In the genomic region with DNA sequence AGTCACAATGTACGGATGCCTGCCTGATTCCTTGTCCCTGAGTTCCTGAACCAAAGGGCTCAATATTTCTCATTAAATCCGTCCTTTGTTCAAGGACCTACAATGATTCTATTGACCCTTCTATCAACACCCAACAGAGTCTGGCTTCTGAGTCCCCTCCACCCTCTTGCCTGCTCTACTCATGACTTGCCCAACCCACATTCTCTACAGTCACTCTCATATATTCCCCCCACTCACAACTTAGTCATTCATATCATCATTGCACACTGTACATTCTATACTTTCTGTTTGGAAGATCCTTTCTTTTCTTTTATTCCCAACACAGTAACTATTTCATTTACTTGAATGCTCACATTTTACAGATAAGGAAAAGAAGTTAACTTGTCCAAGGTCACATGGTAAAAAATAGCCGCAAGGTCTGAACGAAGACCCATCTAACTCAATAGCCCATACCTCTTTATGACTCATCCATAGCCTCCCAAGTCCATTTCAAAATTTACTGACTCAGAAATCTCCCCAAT, we compare ENCODE assay signal across 9 cellular contexts. TPM values are rescaled to one million over a fixed set of nuclear protein-coding genes. Genes with fewer than 3 reads are reported as not detected.
DNase-seq lines count a peak whose midpoint lies in the region; ATAC-seq, FAIRE-seq and TF ChIP-seq lines count a peak whose summit lies in the region.
"Had no signal": no experiment of that assay in that cellular context is flagged by ENCODE, and none has a peak within 500 bp of the region (broad histone marks: within the 10 kb centered on the region; RNA-seq: fewer than 3 reads in every experiment).

No MANE protein-coding gene starts in this region.

- TF ChIP-seq POLR2A in K562 (conservative IDR thresholded peaks at IDR 0.05): no peak

- no peaks in the 10 kb centered on the region for H3K9me1 ChIP-seq in K562 (ENCODE audit: control insufficient read depth, insufficient read depth, low read length)

- H3K4me3 ChIP-seq in K562: no peak overlapping the region
- H3K4me3 ChIP-seq: colonic mucosa had no signal

- H3K9ac ChIP-seq in K562 (ENCODE audit: insufficient read depth in 1 of 2, low read depth in 2 of 2, low read length in 2 of 2): no peak overlapping the region

- no peak for FAIRE-seq in K562 (lab: Jason Lieb, UNC)

- H3K27me3 ChIP-seq in K562 (ENCODE audit: control insufficient read depth in 2 of 2, insufficient read depth in 2 of 2, low read length in 2 of 2): no peaks in the 10 kb centered on the region
- H3K27me3 ChIP-seq: colonic mucosa had no signal

- POLR2A ChIA-PET in K562 (lab: Yijun Ruan, JAX): interaction anchor here (0.7 to 6.1 kb wide), 3 partner anchors 9 to 121 kb away, joined by 3 to 63 read pairs (median 4); a partner anchor contains a TSS

- in situ Hi-C loops in K562 (cut with MboI): no loop called here

- peaks cover 5 to 37% of the 10 kb centered on the region in 2 experiments; a peak in 4 of 5 replicates for H3K4me1 ChIP-seq in K562 (replicated peaks in 1 of 2; ENCODE audit: control insufficient read depth in 2 of 2, insufficient read depth in 2 of 2, low read length in 2 of 2)
- H3K4me1 ChIP-seq: colonic mucosa had no signal

- no peak for TF ChIP-seq RAD21 in K562 (CRISPR knock-in tag; conservative IDR thresholded peaks at IDR 0.05 in 1 of 2, IDR thresholded peaks at IDR 0.05 in 1 of 2)

- peak; percentile 8 to 43 for DNase-seq in stimulated activated CD4-positive, alpha-beta T cell treated with anti-CD3 and anti-CD28 coated beads, Interleukin-2, amount 100 ng/mL, for 24 hours
- no peak for DNase-seq in stimulated activated CD4-positive, alpha-beta T cell treated with anti-CD3 and anti-CD28 coated beads, Interleukin-4, amount 100 ng/mL, for 1 hour
- DNase-seq in K562 (ENCODE audit: extremely low read depth in 1 of 4, low spot score in 3 of 4) (peak; percentile 19 to 51 (median 28)), medulla oblongata (ENCODE audit: extremely low spot score) (peak; percentile 77), type B pancreatic cell (ENCODE audit: extremely low spot score, unreplicated experiment) (no peak), mesenteric fat pad (ENCODE audit: low spot score) (no peak), GDM1 (lab: John Stamatoyannopoulos, UW) (no peak)
- DNase-seq: colonic mucosa had no signal

- peaks cover 33% of the 10 kb centered on the region for H3K36me3 Mint-ChIP-seq in type B pancreatic cell

- H3K9me3 ChIP-seq in K562 (replicated peaks; ENCODE audit: control insufficient read depth, insufficient read depth, low read depth, low read length): no peaks in the 10 kb centered on the region
- H3K9me3 ChIP-seq: colonic mucosa had no signal

- H3K27me3 Mint-ChIP-seq in type B pancreatic cell: no peaks in the 10 kb centered on the region

- ATAC-seq in K562 (0 out of 3 replicates have a peak, but pooled peaks have one; percentile 9), GM18867 (IDR thresholded peaks at IDR 0.05; ENCODE audit: unreplicated experiment) (no peak)

- H2AFZ ChIP-seq in K562 (ENCODE audit: low read depth, low read length): no peak overlapping the region

- H3K4me3 Mint-ChIP-seq in type B pancreatic cell: peak overlapping the region; percentile 46

- peak overlapping the region; percentile 40 for H3K27ac Mint-ChIP-seq in type B pancreatic cell

- H3K36me3 ChIP-seq in K562 (ENCODE audit: control insufficient read depth, insufficient read depth, low read length): peaks cover 31% of the 10 kb centered on the region; the same call in 2 of the 3 replicates
- H3K36me3 ChIP-seq: colonic mucosa had no signal

- peaks cover 36% of the 10 kb centered on the region for H3K4me1 Mint-ChIP-seq in type B pancreatic cell (ENCODE audit: unreplicated experiment)

- CTCF ChIA-PET in K562 (lab: Yijun Ruan, JAX; ENCODE audit: low intra/inter-chr PET ratio): no interaction called here

- H3K9me3 Mint-ChIP-seq in type B pancreatic cell: no peaks in the 10 kb centered on the region

- H3K27ac ChIP-seq in K562 (ENCODE audit: extremely low read depth, low read depth, low read length): peak overlapping the region; percentile 5; the same call in 1 of the 3 replicates
- H3K27ac ChIP-seq: colonic mucosa had no signal

- H4K20me1 ChIP-seq in K562 (replicated peaks; ENCODE audit: control insufficient read depth, insufficient read depth, low read length): peaks cover 4% of the 10 kb centered on the region; the same call in 1 of the 2 replicates

- TF ChIP-seq CTCF in K562 (IDR thresholded peaks at IDR 0.05 in 2 of 3, conservative IDR thresholded peaks at IDR 0.05 in 1 of 3; ENCODE audit: insufficient read depth in 2 of 3, low read depth in 1 of 3, low read length in 3 of 3): no peak
- no peak for TF ChIP-seq CTCF in type B pancreatic cell (conservative IDR thresholded peaks at IDR 0.05)

- peaks cover 57% of the 10 kb centered on the region for H3K79me2 ChIP-seq in K562 (ENCODE audit: control insufficient read depth, insufficient read depth, low read length)

- H3K4me2 ChIP-seq in K562 (ENCODE audit: insufficient read depth, low read length): peak overlapping the region; percentile 22; the same call in 1 of the 2 replicates

- 45% methylated on average over 4 of the region's 4 CpGs for WGBS in K562 (ENCODE audit: insufficient coverage, low coverage, missing lambda C conversion rate)

- no TSS peak for BruUV-seq in K562 (replicated peaks; lab: Mats Ljungman, UMichigan)

- intact Hi-C loops in K562 (cut with micrococcal nuclease): loop anchor here (5.0 kb wide), 1 partner anchor 45 kb away; no protein-coding TSS in a partner anchor

- TF ChIP-seq EP300 in K562 (IDR thresholded peaks at IDR 0.05; ENCODE audit: low read length): no peak

TF ChIP-seq in K562, 482 proteins besides CTCF, POLR2A, EP300 and RAD21 (continues in another document):
- peak; percentile 14; the same call in 1 of the 2 replicates for TF ChIP-seq NCOR1 (IDR thresholded peaks at IDR 0.05)
- peak; percentile 29 for TF ChIP-seq EGR1 (conservative IDR thresholded peaks at IDR 0.05)
- TF ChIP-seq ARID1B (IDR thresholded peaks at IDR 0.05): peak; percentile 54
- TF ChIP-seq ZNF764 (CRISPR knock-in tag; IDR thresholded peaks at IDR 0.05; ENCODE audit: low read depth): no peak
- TF ChIP-seq, protein P1, sequence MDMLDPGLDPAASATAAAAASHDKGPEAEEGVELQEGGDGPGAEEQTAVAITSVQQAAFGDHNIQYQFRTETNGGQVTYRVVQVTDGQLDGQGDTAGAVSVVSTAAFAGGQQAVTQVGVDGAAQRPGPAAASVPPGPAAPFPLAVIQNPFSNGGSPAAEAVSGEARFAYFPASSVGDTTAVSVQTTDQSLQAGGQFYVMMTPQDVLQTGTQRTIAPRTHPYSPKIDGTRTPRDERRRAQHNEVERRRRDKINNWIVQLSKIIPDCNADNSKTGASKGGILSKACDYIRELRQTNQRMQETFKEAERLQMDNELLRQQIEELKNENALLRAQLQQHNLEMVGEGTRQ (CRISPR knock-in tag; IDR thresholded peaks at IDR 0.05): no peak
- TF ChIP-seq, protein P2, sequence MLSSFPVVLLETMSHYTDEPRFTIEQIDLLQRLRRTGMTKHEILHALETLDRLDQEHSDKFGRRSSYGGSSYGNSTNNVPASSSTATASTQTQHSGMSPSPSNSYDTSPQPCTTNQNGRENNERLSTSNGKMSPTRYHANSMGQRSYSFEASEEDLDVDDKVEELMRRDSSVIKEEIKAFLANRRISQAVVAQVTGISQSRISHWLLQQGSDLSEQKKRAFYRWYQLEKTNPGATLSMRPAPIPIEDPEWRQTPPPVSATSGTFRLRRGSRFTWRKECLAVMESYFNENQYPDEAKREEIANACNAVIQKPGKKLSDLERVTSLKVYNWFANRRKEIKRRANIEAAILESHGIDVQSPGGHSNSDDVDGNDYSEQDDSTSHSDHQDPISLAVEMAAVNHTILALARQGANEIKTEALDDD (IDR thresholded peaks at IDR 0.05): peak; percentile 16; the same call in 1 of the 2 replicates
- no peak for TF ChIP-seq CAMTA2 (CRISPR knock-in tag; conservative IDR thresholded peaks at IDR 0.05)
- peak; percentile 57 for TF ChIP-seq SMARCA4 (IDR thresholded peaks at IDR 0.05)
- TF ChIP-seq, protein P3, sequence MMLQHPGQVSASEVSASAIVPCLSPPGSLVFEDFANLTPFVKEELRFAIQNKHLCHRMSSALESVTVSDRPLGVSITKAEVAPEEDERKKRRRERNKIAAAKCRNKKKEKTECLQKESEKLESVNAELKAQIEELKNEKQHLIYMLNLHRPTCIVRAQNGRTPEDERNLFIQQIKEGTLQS (IDR thresholded peaks at IDR 0.05): peak; percentile 87
- TF ChIP-seq, protein P3 (CRISPR knock-in tag; conservative IDR thresholded peaks at IDR 0.05): no peak

RNA-seq across cellular contexts. Expression of a gene that starts 3.6 kb away (rescaled TPM):
- total RNA-seq in K562 (2011; cell fraction: chromatin; rRNA removed; ENCODE audit: low replicate concordance): 29.4 and 37.7 TPM in 2 replicates
- total RNA-seq in K562 (2011; cell fraction: nucleolus; rRNA removed): 12.2 and 14.3 TPM in 2 replicates
- 18.5 and 30.5 TPM in 2 replicates for total RNA-seq in K562 (2011; cell fraction: nucleoplasm; rRNA removed)
- total RNA-seq in K562 (2014; rRNA removed): 6.7 and 6.9 TPM in 2 replicates
- 8.4 and 9.4 TPM in 2 replicates for total RNA-seq in K562 (2014; rRNA removed; fragmentation: Illumina TruSeq; extraction: Trizol)
- 8.6 and 8.7 TPM in 2 replicates for total RNA-seq in K562 (2015; rRNA removed; fragmentation: Illumina TruSeq; extraction: Trizol)
- total RNA-seq in K562 (2021): 16.4 and 18.8 TPM in 2 replicates
- polyA plus RNA-seq in K562 (2011; rRNA removed): 6.7 and 7.4 TPM in 2 replicates
- 4.1 and 4.9 TPM in 2 replicates for polyA plus RNA-seq in K562 (2011; cell fraction: cytosol; rRNA removed)
- polyA plus RNA-seq in K562 (2011; cell fraction: nucleus; rRNA removed): 6.1 and 9.4 TPM in 2 replicates
- 6.3 and 8.0 TPM in 2 replicates for polyA plus RNA-seq in K562 (2012)
- polyA plus RNA-seq in K562 (2014; fragmentation: Illumina TruSeq; extraction: Trizol): 8.9 and 10.9 TPM in 2 replicates
- under 1 TPM; 0.96 TPM for polyA plus RNA-seq in K562 (2014; fragmentation: Nextera tagmentation; extraction: Ambion mirVana)
- 4.5 and 5.5 TPM in 2 replicates for polyA plus RNA-seq in K562 (2014; rRNA removed)
- polyA minus RNA-seq in K562 (2011; rRNA and poly(A)+ RNA removed): 18.5 and 19.5 TPM in 2 replicates
- polyA minus RNA-seq in K562 (2011; cell fraction: cytosol; rRNA and poly(A)+ RNA removed): 5.2 and 7.5 TPM in 2 replicates
- polyA minus RNA-seq in K562 (2011; cell fraction: nucleus; rRNA and poly(A)+ RNA removed): 6.2 and 12.7 TPM in 2 replicates
- 31.6 and 35.9 TPM in 2 replicates for total RNA-seq in type B pancreatic cell (ENCODE audit: low replicate concordance)
- total RNA-seq in mesenteric fat pad: 36.6 TPM

Comparison
In these comparisons a context has a peak if more than half of its experiments do, and no peak if none do; other contexts are left out.
1. DNase-seq: peak in stimulated activated CD4-positive, alpha-beta T cell treated with anti-CD3 and anti-CD28 coated beads, Interleukin-2, amount 100 ng/mL, for 24 hours (2 of 2), K562 (4 of 4) and medulla oblongata (single experiment); none in stimulated activated CD4-positive, alpha-beta T cell treated with anti-CD3 and anti-CD28 coated beads, Interleukin-4, amount 100 ng/mL, for 1 hour (single experiment), type B pancreatic cell (single experiment), mesenteric fat pad (single experiment) and GDM1 (single experiment).